In the genomic region with DNA sequence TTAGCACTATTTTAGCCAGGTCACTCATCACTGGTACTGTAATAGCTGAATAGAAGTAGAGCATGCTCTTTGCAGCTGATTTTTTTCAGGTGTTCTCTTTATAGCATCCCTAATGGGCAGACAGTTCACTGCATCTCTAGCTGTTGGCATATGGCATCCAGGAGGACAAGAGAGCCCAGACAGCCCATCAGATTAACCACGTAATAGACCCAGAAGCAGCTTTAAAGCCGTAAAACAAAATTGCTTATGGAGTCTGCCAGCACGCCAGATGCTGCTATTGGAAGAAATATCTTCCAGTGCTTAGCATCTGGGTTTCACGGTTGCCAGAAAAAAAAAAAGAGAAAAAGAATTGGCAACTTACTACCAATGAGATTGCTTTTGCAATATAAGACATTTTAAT, we compare ENCODE assay signal across 27 cellular contexts.
DNase-seq lines count a peak whose midpoint lies in the region; ATAC-seq and TF ChIP-seq lines count a peak whose summit lies in the region.
"Had no signal": no experiment of that assay in that cellular context is flagged by ENCODE, and none has a peak within 500 bp of the region (broad histone marks: within the 10 kb centered on the region; RNA-seq: fewer than 3 reads in every experiment).

No MANE protein-coding gene starts in this region.

- H3K9me3 Mint-ChIP-seq in glutamatergic neuron (ENCODE audit: unreplicated experiment) = peaks cover 3% of the 10 kb centered on the region
- H3K9me3 Mint-ChIP-seq: activated CD4-positive, alpha-beta T cell treated with anti-CD3 and anti-CD28 coated beads, Interleukin-2, amount 10 ng/mL, durations not matched to agents 24 days and 14 days; stimulated activated naive CD8-positive, alpha-beta T cell treated with anti-CD3 and anti-CD28 coated beads, Interleukin-15, Interleukin-2, amounts not matched to agents 100 ng/mL and 50 ng/mL, for 24 hours had no signal

- DNase-seq in D341Med (ENCODE audit: low spot score) (peak; percentile 71), NCI-H1092 (lab: John Stamatoyannopoulos, UW) (peak; percentile 73), NCI-H524 (lab: John Stamatoyannopoulos, UW) (peak; percentile 92 to 97), glutamatergic neuron (peak; percentile 17), NCI-H1048 (lab: John Stamatoyannopoulos, UW) (no peak), NK-92 (lab: John Stamatoyannopoulos, UW; ENCODE audit: unreplicated experiment) (no peak)
- DNase-seq: activated CD4-positive, alpha-beta T cell treated with anti-CD3 and anti-CD28 coated beads, Interleukin-2, amount 10 ng/mL, durations not matched to agents 24 days and 14 days; activated effector memory CD4-positive, alpha-beta T cell treated with Interleukin-2 at 50 U/mL for 16 hours; activated naive CD8-positive, alpha-beta T cell treated with anti-CD3 and anti-CD28 coated beads, Interleukin-2, amount 10 ng/mL, durations not matched to agents 7 days and 5 days; aorta; DMS53; gastrocnemius medialis; Kasumi-1; kidney glomerular epithelial cell; lower lobe of right lung; naive thymus-derived CD8-positive, alpha-beta T cell; NCI-H748 treated with DMSO at 0.1 percent for 48 hours; nucleus accumbens; psoas muscle; RPMI8226; SJCRH30; stimulated activated CD8-positive, alpha-beta memory T cell treated with anti-CD3 and anti-CD28 coated beads, Interleukin-4, amount 100 ng/mL, for 48 hours; T-cell; thyroid gland had no signal

- H3K4me3 Mint-ChIP-seq in glutamatergic neuron (ENCODE audit: unreplicated experiment) = no peak overlapping the region
- H3K4me3 Mint-ChIP-seq: activated CD4-positive, alpha-beta T cell treated with anti-CD3 and anti-CD28 coated beads, Interleukin-2, amount 10 ng/mL, durations not matched to agents 24 days and 14 days; activated naive CD8-positive, alpha-beta T cell treated with anti-CD3 and anti-CD28 coated beads, Interleukin-2, amount 10 ng/mL, durations not matched to agents 7 days and 5 days; naive thymus-derived CD8-positive, alpha-beta T cell; stimulated activated naive CD8-positive, alpha-beta T cell treated with anti-CD3 and anti-CD28 coated beads, Interleukin-15, Interleukin-2, amounts not matched to agents 100 ng/mL and 50 ng/mL, for 24 hours; T-cell had no signal

- no peaks in the 10 kb centered on the region for H3K36me3 Mint-ChIP-seq in glutamatergic neuron (ENCODE audit: unreplicated experiment)
- H3K36me3 Mint-ChIP-seq: activated naive CD8-positive, alpha-beta T cell treated with anti-CD3 and anti-CD28 coated beads, Interleukin-2, amount 10 ng/mL, durations not matched to agents 7 days and 5 days; naive thymus-derived CD8-positive, alpha-beta T cell; T-cell had no signal

- no peak for TF ChIP-seq CTCF in glutamatergic neuron (IDR thresholded peaks at IDR 0.05; ENCODE audit: partially characterized antibody, unreplicated experiment)

- no peak for ATAC-seq in HG02678 (IDR thresholded peaks at IDR 0.05; ENCODE audit: unreplicated experiment)
- ATAC-seq: gastrocnemius medialis; lower lobe of right lung; naive thymus-derived CD8-positive, alpha-beta T cell; psoas muscle; sciatic nerve; T-cell had no signal

- peaks cover 19% of the 10 kb centered on the region for H3K4me1 Mint-ChIP-seq in glutamatergic neuron (ENCODE audit: low read depth, unreplicated experiment)
- H3K4me1 Mint-ChIP-seq: activated CD4-positive, alpha-beta T cell treated with anti-CD3 and anti-CD28 coated beads, Interleukin-2, amount 10 ng/mL, durations not matched to agents 24 days and 14 days; activated naive CD8-positive, alpha-beta T cell treated with anti-CD3 and anti-CD28 coated beads, Interleukin-2, amount 10 ng/mL, durations not matched to agents 7 days and 5 days; naive thymus-derived CD8-positive, alpha-beta T cell; T-cell had no signal

- peak overlapping the region; percentile 83 for H3K27ac Mint-ChIP-seq in glutamatergic neuron (ENCODE audit: unreplicated experiment)
- H3K27ac Mint-ChIP-seq: activated CD4-positive, alpha-beta T cell treated with anti-CD3 and anti-CD28 coated beads, Interleukin-2, amount 10 ng/mL, durations not matched to agents 24 days and 14 days; activated naive CD8-positive, alpha-beta T cell treated with anti-CD3 and anti-CD28 coated beads, Interleukin-2, amount 10 ng/mL, durations not matched to agents 7 days and 5 days; naive thymus-derived CD8-positive, alpha-beta T cell; stimulated activated naive CD8-positive, alpha-beta T cell treated with anti-CD3 and anti-CD28 coated beads, Interleukin-15, Interleukin-2, amounts not matched to agents 100 ng/mL and 50 ng/mL, for 24 hours; T-cell had no signal

- no peaks in the 10 kb centered on the region for H3K27me3 Mint-ChIP-seq in glutamatergic neuron (ENCODE audit: unreplicated experiment)
- H3K27me3 Mint-ChIP-seq: activated CD4-positive, alpha-beta T cell treated with anti-CD3 and anti-CD28 coated beads, Interleukin-2, amount 10 ng/mL, durations not matched to agents 24 days and 14 days; activated naive CD8-positive, alpha-beta T cell treated with anti-CD3 and anti-CD28 coated beads, Interleukin-2, amount 10 ng/mL, durations not matched to agents 7 days and 5 days; naive thymus-derived CD8-positive, alpha-beta T cell; stimulated activated naive CD8-positive, alpha-beta T cell treated with anti-CD3 and anti-CD28 coated beads, Interleukin-15, Interleukin-2, amounts not matched to agents 100 ng/mL and 50 ng/mL, for 24 hours; T-cell had no signal

Comparison
In these comparisons a context has a peak if more than half of its experiments do, and no peak if none do; other contexts are left out.
1. DNase-seq: peak in D341Med (single experiment), NCI-H1092 (single experiment), NCI-H524 (2 of 2) and glutamatergic neuron (single experiment); none in NCI-H1048 (single experiment) and NK-92 (single experiment).